In genomic region chr17:77802811-77803220, GRCh38 we compare ENCODE assay signal across 9 cellular contexts.
DNase-seq lines count a peak whose midpoint lies in the region; ATAC-seq and TF ChIP-seq lines count a peak whose summit lies in the region.
"Had no signal": no experiment of that assay in that cellular context is flagged by ENCODE, and none has a peak within 500 bp of the region (broad histone marks: within the 10 kb centered on the region; RNA-seq: fewer than 3 reads in every experiment).

No MANE protein-coding gene starts in this region.

- H3K4me3 ChIP-seq in BLaER1 treated with 17β-estradiol and CSF1 and Interleukin-3, amounts not matched to agents 10 nM and 100 nM, result no peak overlapping the region
- H3K4me3 ChIP-seq in cardiac fibroblast (replicated peaks in 1 of 2; ENCODE audit: low read depth in 2 of 2, low read length in 2 of 2) (no peak overlapping the region), left lung (no peak overlapping the region), suprapubic skin (no peak overlapping the region)
- H3K4me3 ChIP-seq: SK-N-MC had no signal

- H4K20me1 ChIP-seq in BLaER1 treated with 17β-estradiol and CSF1 and Interleukin-3, amounts not matched to agents 10 nM and 100 nM, result 0 out of 22 replicates have a peak, but pooled peaks cover 0 to 3% (median 0%) of the 10 kb centered on the region in 11 experiments

- no peak overlapping the region for H3K9ac ChIP-seq in BLaER1 treated with 17β-estradiol and CSF1 and Interleukin-3, amounts not matched to agents 10 nM and 100 nM

- H3K27me3 ChIP-seq in BLaER1 treated with 17β-estradiol and CSF1 and Interleukin-3, amounts not matched to agents 10 nM and 100 nM, result 0 out of 22 replicates have a peak, but pooled peaks cover 0 to 4% (median 0%) of the 10 kb centered on the region in 11 experiments
- H3K27me3 ChIP-seq in left lung, result peaks cover 0 to 42% of the 10 kb centered on the region in 2 donors
- peaks cover 26% of the 10 kb centered on the region for H3K27me3 ChIP-seq in suprapubic skin

- DNase-seq in NCI-H187 (lab: John Stamatoyannopoulos, UW) (peak; percentile 59 to 76), cardiac fibroblast (ENCODE audit: low read depth in 2 of 2) (peak; percentile 7 to 74), left lung (no peak), activated gamma-delta T cell (lab: John Stamatoyannopoulos, UW) (no peak), suprapubic skin (ENCODE audit: low spot score in 2 of 2) (no peak), NCI-H1048 (lab: John Stamatoyannopoulos, UW) (no peak), SW 1271 (lab: John Stamatoyannopoulos, UW) (no peak)

- no peak for TF ChIP-seq POLR2A in suprapubic skin (IDR thresholded peaks at IDR 0.05)

- no peaks in the 10 kb centered on the region for H3K36me3 ChIP-seq in BLaER1 treated with 17β-estradiol and CSF1 and Interleukin-3, amounts not matched to agents 10 nM and 100 nM
- H3K36me3 ChIP-seq in left lung, result no peaks in the 10 kb centered on the region
- no peaks in the 10 kb centered on the region for H3K36me3 ChIP-seq in suprapubic skin

- 15% methylated on average over 10 of the region's 10 CpGs for WGBS in suprapubic skin

- peaks cover 0 to 12% (median 6%) of the 10 kb centered on the region in 10 experiments; a peak in 12 of 20 replicates for H3K4me1 ChIP-seq in BLaER1 treated with 17β-estradiol and CSF1 and Interleukin-3, amounts not matched to agents 10 nM and 100 nM
- H3K4me1 ChIP-seq in left lung (no peaks in the 10 kb centered on the region), suprapubic skin (no peaks in the 10 kb centered on the region)

- intact Hi-C loops in left lung (cut with DNase I), result no loop called here

- no peak for TF ChIP-seq CTCF in cardiac fibroblast (IDR thresholded peaks at IDR 0.05; ENCODE audit: low read depth, low read length)
- TF ChIP-seq CTCF in left lung (IDR thresholded peaks at IDR 0.05), result no peak
- TF ChIP-seq CTCF in suprapubic skin (IDR thresholded peaks at IDR 0.05), result no peak

- peak overlapping the region in 8 of 11 experiments; percentile 8 to 58 (median 30); a peak in 11 of 22 replicates for H3K4me2 ChIP-seq in BLaER1 treated with 17β-estradiol and CSF1 and Interleukin-3, amounts not matched to agents 10 nM and 100 nM

- TF ChIP-seq EP300 in suprapubic skin (IDR thresholded peaks at IDR 0.05), result no peak

- H3K27ac ChIP-seq in BLaER1 treated with 17β-estradiol and CSF1 and Interleukin-3, amounts not matched to agents 10 nM and 100 nM, result no peak overlapping the region
- H3K27ac ChIP-seq in left lung (no peak overlapping the region), suprapubic skin (no peak overlapping the region)
- H3K27ac ChIP-seq: SK-N-MC had no signal

- no peaks in the 10 kb centered on the region for H3K9me3 ChIP-seq in BLaER1 treated with 17β-estradiol and CSF1 and Interleukin-3, amounts not matched to agents 10 nM and 100 nM (replicated peaks in 1 of 11)
- H3K9me3 ChIP-seq in left lung (no peaks in the 10 kb centered on the region), suprapubic skin (no peaks in the 10 kb centered on the region)

- ATAC-seq in left lung, result peak; percentile 74

Comparison
In these comparisons a context has a peak if more than half of its experiments do, and no peak if none do; other contexts are left out.
1. DNase-seq: peak in NCI-H187 (2 of 2) and cardiac fibroblast (2 of 2); none in left lung (0 of 2), activated gamma-delta T cell (single experiment), suprapubic skin (0 of 2), NCI-H1048 (single experiment) and SW 1271 (0 of 2).